In the genomic region with DNA sequence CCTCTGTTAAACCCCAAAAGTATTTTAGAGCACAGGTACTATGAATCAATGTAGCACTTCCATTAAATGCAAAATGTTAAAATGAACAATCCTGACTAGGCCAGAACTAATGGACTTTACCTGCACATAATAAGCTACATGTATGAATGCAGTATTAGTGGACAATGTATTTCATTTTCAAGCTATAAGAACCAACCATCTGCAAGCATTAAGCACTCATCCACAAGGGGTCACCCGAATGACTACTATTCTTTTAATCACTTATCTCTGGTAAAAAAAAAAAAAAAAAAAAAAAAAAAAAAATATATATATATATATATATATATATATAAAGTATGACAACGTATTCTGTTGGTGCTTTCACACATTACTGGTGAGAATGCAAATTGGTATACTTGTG, we compare ENCODE assay signal across 13 cellular contexts. TPM values are rescaled to one million over a fixed set of nuclear protein-coding genes. Genes with fewer than 3 reads are reported as not detected.
DNase-seq lines count a peak whose midpoint lies in the region; ATAC-seq and TF ChIP-seq lines count a peak whose summit lies in the region.
"Had no signal": no experiment of that assay in that cellular context is flagged by ENCODE, and none has a peak within 500 bp of the region (broad histone marks: within the 10 kb centered on the region; RNA-seq: fewer than 3 reads in every experiment).

No MANE protein-coding gene starts in this region.

- DNase-seq in BJ (ENCODE audit: low read depth): no peak
- DNase-seq in T-cell: peak in 11 of 34 experiments; percentile 7 to 36 (median 25)
- peak; percentile 10 for DNase-seq in fibroblast of the conjunctiva (ENCODE audit: low read depth)
- no peak for DNase-seq in cerebellum (ENCODE audit: low spot score)
- no peak for DNase-seq in ureter (ENCODE audit: low spot score)
- DNase-seq: NCI-H1694 treated with DMSO at 0.1 percent for 48 hours; stimulated activated CD4-positive, alpha-beta T cell treated with anti-CD3 and anti-CD28 coated beads, Interleukin-2, amount 100 ng/mL, for 24 hours had no signal

- no peak overlapping the region for H3K4me3 ChIP-seq in BJ (ENCODE audit: low read depth, low read length)
- H3K4me3 ChIP-seq: thyroid gland had no signal

- no peaks in the 10 kb centered on the region for H3K27me3 Mint-ChIP-seq in T-cell

- CTCF ChIA-PET in BJ (lab: Yijun Ruan, JAX): interaction anchor here (1.0 kb wide), 2 partner anchors 64 to 239 kb away, joined by 3 to 4 read pairs; no protein-coding TSS in a partner anchor
- CTCF ChIA-PET in T-cell (lab: Charles Lee): interaction anchor here (0.5 to 1.0 kb wide), 13 partner anchors 17 to 241 kb away, joined by 3 to 9 read pairs (median 4); a partner anchor contains a TSS

- POLR2A ChIA-PET in BJ (lab: Charles Lee): interaction anchor here (0.7 kb wide), 1 partner anchor 196 kb away, joined by 10 read pairs; no protein-coding TSS in a partner anchor
- POLR2A ChIA-PET in T-cell (lab: Charles Lee): interaction anchor here (0.5 to 0.7 kb wide), 3 partner anchors 14 to 57 kb away, joined by 3 to 6 read pairs (median 5); no protein-coding TSS in a partner anchor

- H3K4me3 Mint-ChIP-seq in T-cell: peak overlapping the region in 1 of 3 donors; percentile 3

- peaks cover 8% of the 10 kb centered on the region for H3K36me3 Mint-ChIP-seq in T-cell

- H3K27me3 ChIP-seq in BJ (ENCODE audit: control insufficient read depth, insufficient read depth, low read length): no peaks in the 10 kb centered on the region
- H3K27me3 ChIP-seq: thyroid gland had no signal

- H3K9me3 Mint-ChIP-seq in T-cell: no peaks in the 10 kb centered on the region
- H3K9me3 Mint-ChIP-seq: neural crest cell had no signal

- H3K36me3 ChIP-seq in BJ (ENCODE audit: control insufficient read depth, insufficient read depth, low read length): no peaks in the 10 kb centered on the region
- H3K36me3 ChIP-seq: thyroid gland had no signal

- TF ChIP-seq CTCF in BJ (IDR thresholded peaks at IDR 0.05; ENCODE audit: insufficient read depth, low read depth, low read length) (peak; percentile 19; the same call in 1 of the 2 replicates), GM12872 (IDR thresholded peaks at IDR 0.05; ENCODE audit: insufficient read depth, low read depth, low read length) (0 out of 3 replicates have a peak, but pooled peaks have one; percentile 15)

- no peak for ATAC-seq in T-cell (replicated peaks in 1 of 4)
- no peak for ATAC-seq in HG03432 (IDR thresholded peaks at IDR 0.05; ENCODE audit: unreplicated experiment)
- no peak for ATAC-seq in GM21447 (IDR thresholded peaks at IDR 0.05; ENCODE audit: unreplicated experiment)
- ATAC-seq: Right ventricle myocardium inferior had no signal

- peaks cover 80 to 91% (median 81%) of the 10 kb centered on the region in 3 donors for H3K4me1 Mint-ChIP-seq in T-cell
- H3K4me1 Mint-ChIP-seq: neural crest cell had no signal

- H3K27ac Mint-ChIP-seq in T-cell: peak overlapping the region; percentile 56 to 68

RNA-seq across cellular contexts. Expression of a gene that starts 7.2 kb away (rescaled TPM):
- polyA plus RNA-seq in BJ (2011; rRNA removed): 21.4 and 22.0 TPM in 2 replicates
- 76.6 and 84.1 TPM in 2 replicates for polyA minus RNA-seq in BJ (2011; rRNA and poly(A)+ RNA removed)
- total RNA-seq in T-cell: 100 to 1,000 TPM; 153 to 271 (median 182) TPM
- total RNA-seq in cerebellum: 220 TPM
- total RNA-seq in ureter: 126 TPM
